8 cellular contexts compared by ENCODE assay signal in the genomic region with DNA sequence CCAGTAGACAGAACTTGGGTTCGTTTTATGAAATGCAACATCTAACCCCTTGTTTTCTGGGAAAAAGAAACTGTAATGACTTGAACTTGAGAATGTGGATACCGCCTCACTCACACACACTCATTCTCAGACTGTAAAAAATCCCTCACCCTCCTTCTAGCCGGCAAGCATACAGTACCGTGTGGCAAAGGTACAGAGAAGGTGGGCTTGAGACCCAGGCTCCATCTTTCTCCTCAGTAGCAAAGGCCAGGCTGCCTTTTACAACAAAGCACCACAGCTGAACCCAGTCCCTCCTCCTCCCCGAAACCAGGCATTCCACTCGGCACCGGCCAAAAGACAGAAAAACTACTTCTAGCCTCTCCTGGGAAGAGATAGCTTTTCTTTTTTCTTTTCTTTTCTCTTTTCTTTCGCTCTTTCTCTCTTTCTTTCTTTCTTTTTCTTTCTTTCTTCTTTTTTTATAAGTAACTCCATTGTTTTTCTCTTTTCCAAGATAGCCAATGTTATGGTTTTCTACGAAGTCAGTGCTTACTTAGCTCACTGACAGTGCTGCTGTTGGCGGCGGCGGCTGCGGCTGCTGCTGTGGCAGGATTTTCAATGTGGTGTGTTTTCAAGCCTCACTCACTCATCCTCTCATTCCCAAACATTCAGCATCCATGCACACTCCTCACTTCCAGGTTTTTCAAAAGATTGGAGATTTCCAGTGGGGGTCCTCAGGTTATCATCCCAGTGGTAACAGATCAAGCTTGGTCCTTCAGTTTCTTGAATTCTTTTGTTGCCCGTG. TPM values are rescaled to one million over a fixed set of nuclear protein-coding genes. Genes with fewer than 3 reads are reported as not detected.
DNase-seq lines count a peak whose midpoint lies in the region; ATAC-seq and TF ChIP-seq lines count a peak whose summit lies in the region.
"Not testable (repeated sequence)": the region's sequence is repeated elsewhere in the genome, so short reads cannot be mapped to it uniquely, and the experiment has no call there.

No MANE protein-coding gene starts in this region.

- not testable (repeated sequence) for H3K36me3 ChIP-seq in ACC112 (ENCODE audit: insufficient read depth, low read length); HUES64 (ENCODE audit: insufficient read depth, low read length); adipocyte (ENCODE audit: control insufficient read depth, insufficient read depth, low read length, severe bottlenecking); esophagus muscularis mucosa; iPS-18a (ENCODE audit: control insufficient read depth, low read depth, low read length)

- peaks cover 18% of the 10 kb centered on the region for H3K9me3 ChIP-seq in HUES64 (ENCODE audit: insufficient read depth, low read depth, low read length)
- not testable (repeated sequence) for H3K9me3 ChIP-seq in adipocyte (ENCODE audit: control insufficient read depth, low read length); esophagus muscularis mucosa; iPS-18a (ENCODE audit: control insufficient read depth, low read depth, low read length)

- WGBS in HUES64: 88% methylated on average over 14 of the region's 14 CpGs
- 51% methylated on average over 14 of the region's 14 CpGs for WGBS in esophagus muscularis mucosa

- CTCF ChIA-PET in WTC11 (lab: Charles Lee): interaction anchor here (0.7 to 7.0 kb wide), 7 partner anchors 12 to 102 kb away, joined by 3 to 63 read pairs (median 4); a partner anchor contains a TSS

- POLR2A ChIA-PET in WTC11 (lab: Charles Lee): not testable (repeated sequence)

- peak overlapping the region; percentile 67; the same call in 1 of the 2 replicates for H3K27ac ChIP-seq in ACC112 (ENCODE audit: low read depth, low read length)
- H3K27ac ChIP-seq in HUES64 (ENCODE audit: low read depth, low read length); esophagus muscularis mucosa (replicated peaks in 1 of 4); iPS-18a (ENCODE audit: low read length): not testable (repeated sequence)

- ATAC-seq in WTC11: peak; percentile 69
- ATAC-seq in stimulated activated effector memory CD8-positive, alpha-beta T cell treated with anti-CD3 and anti-CD28 coated beads, Interleukin-12 subunit alpha, Interleukin-12 subunit beta, amount 100 ng/mL, for 72 hours: peak; percentile 88

- peaks cover 36% of the 10 kb centered on the region for H3K4me1 Mint-ChIP-seq in WTC11
- H3K4me1 Mint-ChIP-seq in nephron progenitor cell: peaks cover 20% of the 10 kb centered on the region
- peaks cover 23% of the 10 kb centered on the region for H3K4me1 Mint-ChIP-seq in stimulated activated effector memory CD8-positive, alpha-beta T cell treated with anti-CD3 and anti-CD28 coated beads, Interleukin-12 subunit alpha, Interleukin-12 subunit beta, amount 100 ng/mL, for 72 hours

- peak overlapping the region; percentile 83 for H3K27ac Mint-ChIP-seq in WTC11
- not testable (repeated sequence) for H3K27ac Mint-ChIP-seq in nephron progenitor cell
- peak overlapping the region; percentile 68 for H3K27ac Mint-ChIP-seq in stimulated activated effector memory CD8-positive, alpha-beta T cell treated with anti-CD3 and anti-CD28 coated beads, Interleukin-12 subunit alpha, Interleukin-12 subunit beta, amount 100 ng/mL, for 72 hours

- H3K9ac ChIP-seq in HUES64 (ENCODE audit: low read depth, low read length): 0 out of 2 replicates have a peak overlapping the region, but pooled peaks have one; percentile 15
- peak overlapping the region; percentile 1 for H3K9ac ChIP-seq in adipocyte (ENCODE audit: low read length)
- H3K9ac ChIP-seq in iPS-18a (ENCODE audit: low read length): not testable (repeated sequence)

- H2AFZ ChIP-seq in ACC112 (ENCODE audit: low read length, unreplicated experiment): peak overlapping the region; percentile 99

- H3K4me1 ChIP-seq in ACC112 (ENCODE audit: control insufficient read depth, insufficient read depth, low read length, unreplicated experiment); adipocyte (ENCODE audit: control insufficient read depth, insufficient read depth, low read length); esophagus muscularis mucosa: not testable (repeated sequence)
- H3K4me1 ChIP-seq in HUES64 (ENCODE audit: insufficient read depth, low read length): peaks cover 17% of the 10 kb centered on the region; the same call in 1 of the 2 replicates
- peaks cover 14% of the 10 kb centered on the region for H3K4me1 ChIP-seq in iPS-18a (ENCODE audit: control insufficient read depth, low read depth, low read length)

- peak; percentile 32 for DNase-seq in WTC11 (ENCODE audit: low spot score)
- DNase-seq in adipocyte (ENCODE audit: low read depth); esophagus muscularis mucosa (ENCODE audit: extremely low spot score); nephron progenitor cell; stimulated activated effector memory CD8-positive, alpha-beta T cell treated with anti-CD3 and anti-CD28 coated beads, Interleukin-12 subunit alpha, Interleukin-12 subunit beta, amount 100 ng/mL, for 72 hours (ENCODE audit: low spot score in 2 of 2): not testable (repeated sequence)

- TF ChIP-seq EP300 in esophagus muscularis mucosa (IDR thresholded peaks at IDR 0.05): not testable (repeated sequence)

- not testable (repeated sequence) for H3K27me3 Mint-ChIP-seq in WTC11 (ENCODE audit: low read depth)
- H3K27me3 Mint-ChIP-seq in nephron progenitor cell (ENCODE audit: low read depth, poor library complexity): peaks cover 16% of the 10 kb centered on the region

- intact Hi-C loops in esophagus muscularis mucosa (cut with DNase I): not testable (repeated sequence)

- not testable (repeated sequence) for H3K79me2 ChIP-seq in ACC112 (ENCODE audit: control insufficient read depth, insufficient read depth, low read length, unreplicated experiment)

- not testable (repeated sequence) for TF ChIP-seq POLR2A in esophagus muscularis mucosa (IDR thresholded peaks at IDR 0.05; ENCODE audit: low read depth)

- H3K4me3 Mint-ChIP-seq in WTC11 (peak overlapping the region; percentile 63), nephron progenitor cell (peak overlapping the region; percentile 66)
- H3K4me3 Mint-ChIP-seq in stimulated activated effector memory CD8-positive, alpha-beta T cell treated with anti-CD3 and anti-CD28 coated beads, Interleukin-12 subunit alpha, Interleukin-12 subunit beta, amount 100 ng/mL, for 72 hours: peak overlapping the region; percentile 53

- TF ChIP-seq CTCF in WTC11 (IDR thresholded peaks at IDR 0.05); esophagus muscularis mucosa (IDR thresholded peaks at IDR 0.05); nephron progenitor cell (IDR thresholded peaks at IDR 0.05): not testable (repeated sequence)

- H3K9me3 Mint-ChIP-seq in WTC11 (peaks cover 17% of the 10 kb centered on the region), nephron progenitor cell (peaks cover 55% of the 10 kb centered on the region)
- not testable (repeated sequence) for H3K9me3 Mint-ChIP-seq in stimulated activated effector memory CD8-positive, alpha-beta T cell treated with anti-CD3 and anti-CD28 coated beads, Interleukin-12 subunit alpha, Interleukin-12 subunit beta, amount 100 ng/mL, for 72 hours

- peaks cover 25% of the 10 kb centered on the region; the same call in 1 of the 2 replicates for H3K27me3 ChIP-seq in ACC112 (ENCODE audit: insufficient read depth, low read length)
- H3K27me3 ChIP-seq in HUES64 (ENCODE audit: insufficient read depth, low read length); iPS-18a (ENCODE audit: control insufficient read depth, insufficient read depth, low read length): not testable (repeated sequence)
- peaks cover 19% of the 10 kb centered on the region for H3K27me3 ChIP-seq in adipocyte (replicated peaks; ENCODE audit: control insufficient read depth, insufficient read depth, low read length)
- H3K27me3 ChIP-seq in esophagus muscularis mucosa: peaks cover 0 to 19% (median 0%) of the 10 kb centered on the region in 4 donors

- peaks cover 14% of the 10 kb centered on the region for H3K36me3 Mint-ChIP-seq in WTC11
- not testable (repeated sequence) for H3K36me3 Mint-ChIP-seq in nephron progenitor cell (ENCODE audit: low read depth); stimulated activated effector memory CD8-positive, alpha-beta T cell treated with anti-CD3 and anti-CD28 coated beads, Interleukin-12 subunit alpha, Interleukin-12 subunit beta, amount 100 ng/mL, for 72 hours

- peak overlapping the region; percentile 89 for H3K4me3 ChIP-seq in ACC112 (ENCODE audit: low read depth, low read length)
- peak overlapping the region; percentile 26 for H3K4me3 ChIP-seq in HUES64 (ENCODE audit: low read length)
- H3K4me3 ChIP-seq in adipocyte (ENCODE audit: low read length): peak overlapping the region; percentile 72
- H3K4me3 ChIP-seq in esophagus muscularis mucosa: peak overlapping the region; percentile 31 to 49 (median 42)
- H3K4me3 ChIP-seq in iPS-18a (ENCODE audit: low read length): peak overlapping the region; percentile 14

TF ChIP-seq in WTC11, 78 proteins besides CTCF, POLR2A, EP300 and RAD21:
- TF ChIP-seq, protein P1, sequence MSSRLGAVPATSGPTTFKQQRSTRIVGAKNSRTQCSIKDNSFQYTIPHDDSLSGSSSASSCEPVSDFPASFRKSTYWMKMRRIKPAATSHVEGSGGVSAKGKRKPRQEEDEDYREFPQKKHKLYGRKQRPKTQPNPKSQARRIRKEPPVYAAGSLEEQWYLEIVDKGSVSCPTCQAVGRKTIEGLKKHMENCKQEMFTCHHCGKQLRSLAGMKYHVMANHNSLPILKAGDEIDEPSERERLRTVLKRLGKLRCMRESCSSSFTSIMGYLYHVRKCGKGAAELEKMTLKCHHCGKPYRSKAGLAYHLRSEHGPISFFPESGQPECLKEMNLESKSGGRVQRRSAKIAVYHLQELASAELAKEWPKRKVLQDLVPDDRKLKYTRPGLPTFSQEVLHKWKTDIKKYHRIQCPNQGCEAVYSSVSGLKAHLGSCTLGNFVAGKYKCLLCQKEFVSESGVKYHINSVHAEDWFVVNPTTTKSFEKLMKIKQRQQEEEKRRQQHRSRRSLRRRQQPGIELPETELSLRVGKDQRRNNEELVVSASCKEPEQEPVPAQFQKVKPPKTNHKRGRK (CRISPR knock-in tag; IDR thresholded peaks at IDR 0.05; ENCODE audit: borderline replicate concordance): peak; percentile 77; the same call in 1 of the 2 replicates

RNA-seq across cellular contexts. Expression of a gene that starts 59.3 kb away (rescaled TPM):
- polyA plus RNA-seq in HUES64 (2013, experiment 1 of 2): 3.3 TPM
- polyA plus RNA-seq in HUES64 (2013, experiment 2 of 2): 4.9 TPM
- 9.9 to 12.1 TPM (median 12.0 TPM) in 3 replicates for total RNA-seq in WTC11 (2021)
- 10 to 100 TPM in 3 of 4 donors, 1 to 10 TPM in 1; 8.4 to 12.2 (median 11.9) TPM for total RNA-seq in esophagus muscularis mucosa

Comparison
In these comparisons a context has a peak if more than half of its experiments do, and no peak if none do; other contexts are left out.
1. H3K4me3 ChIP-seq: peak in every context shown above with its lines; median percentile 89 in ACC112; 72 in adipocyte; 42 in esophagus muscularis mucosa; 26 in HUES64; 14 in iPS-18a.